ENCODE assay signal across 20 cellular contexts in the genomic region with DNA sequence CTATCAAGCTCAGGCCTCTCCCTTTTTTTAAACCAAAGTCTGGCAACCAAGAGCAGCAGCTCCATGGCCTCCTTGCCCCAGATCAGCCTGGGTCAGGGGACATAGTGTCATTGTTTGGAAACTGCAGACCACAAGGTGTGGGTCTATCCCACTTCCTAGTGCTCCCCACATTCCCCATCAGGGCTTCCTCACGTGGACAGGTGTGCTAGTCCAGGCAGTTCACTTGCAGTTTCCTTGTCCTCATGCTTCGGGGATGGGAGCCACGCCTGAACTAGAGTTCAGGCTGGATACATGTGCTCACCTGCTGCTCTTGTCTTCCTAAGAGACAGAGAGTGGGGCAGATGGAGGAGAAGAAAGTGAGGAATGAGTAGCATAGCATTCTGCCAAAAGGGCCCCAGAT. TPM values are rescaled to one million over a fixed set of nuclear protein-coding genes. Genes with fewer than 3 reads are reported as not detected.
A peak's percentile ranks its signal among the peaks of the same experiment; 100 is the strongest.
DNase-seq lines count a peak whose midpoint lies in the region; ATAC-seq and TF ChIP-seq lines count a peak whose summit lies in the region.
"Had no signal": no experiment of that assay in that cellular context is flagged by ENCODE, and none has a peak within 500 bp of the region (broad histone marks: within the 10 kb centered on the region; RNA-seq: fewer than 3 reads in every experiment).

No MANE protein-coding gene starts in this region.

- no peaks in the 10 kb centered on the region for H3K4me1 Mint-ChIP-seq in neural progenitor cell
- no peaks in the 10 kb centered on the region for H3K4me1 Mint-ChIP-seq in activated CD8-positive, alpha-beta T cell treated with anti-CD3 and anti-CD28 coated beads for 36 hours (ENCODE audit: low read depth)
- H3K4me1 Mint-ChIP-seq: CD4-positive, alpha-beta memory T cell; GM23338 had no signal

- H3K36me3 ChIP-seq in left lung, result peaks cover 0 to 16% of the 10 kb centered on the region in 2 donors
- no peaks in the 10 kb centered on the region for H3K36me3 ChIP-seq in neural progenitor cell
- H3K36me3 ChIP-seq: HAP-1 had no signal

- H3K4me3 ChIP-seq in left lung (no peak overlapping the region), neural progenitor cell (no peak overlapping the region)
- H3K4me3 ChIP-seq: GM23338, HAP-1 had no signal

- H3K9me3 ChIP-seq in left lung (no peaks in the 10 kb centered on the region), neural progenitor cell (ENCODE audit: low read depth) (no peaks in the 10 kb centered on the region)
- H3K9me3 ChIP-seq: HAP-1 had no signal

- ATAC-seq in esophagus mucosa (peak; percentile 33), left lung (peak; percentile 5), HG02973 (IDR thresholded peaks at IDR 0.05; ENCODE audit: unreplicated experiment) (no peak)
- ATAC-seq in activated CD8-positive, alpha-beta T cell treated with anti-CD3 and anti-CD28 coated beads for 36 hours, result no peak
- ATAC-seq: GM23338 had no signal

- H3K79me2 ChIP-seq in neural progenitor cell (ENCODE audit: low read depth), result no peaks in the 10 kb centered on the region

- H3K27me3 ChIP-seq in left lung, result no peaks in the 10 kb centered on the region
- H3K27me3 ChIP-seq in neural progenitor cell, result no peaks in the 10 kb centered on the region

- H3K27me3 Mint-ChIP-seq in neural progenitor cell (ENCODE audit: insufficient read depth, low read depth), result peaks cover 11% of the 10 kb centered on the region
- H3K27me3 Mint-ChIP-seq in activated CD8-positive, alpha-beta T cell treated with anti-CD3 and anti-CD28 coated beads for 36 hours, result no peaks in the 10 kb centered on the region

- H2AFZ ChIP-seq in neural progenitor cell (replicated peaks), result peak overlapping the region; percentile 34
- H2AFZ ChIP-seq: GM23338 had no signal

- intact Hi-C loops in left lung (cut with DNase I), result no loop called here
- intact Hi-C loops in activated CD8-positive, alpha-beta T cell treated with anti-CD3 and anti-CD28 coated beads for 36 hours (cut with micrococcal nuclease), result no loop called here

- DNase-seq in left lung, result no peak
- no peak for DNase-seq in neural progenitor cell (ENCODE audit: low spot score)
- DNase-seq in midbrain (lab: John Stamatoyannopoulos, UW), result no peak
- no peak for DNase-seq in activated effector memory CD4-positive, alpha-beta T cell treated with Interleukin-2 at 50 U/mL for 16 hours
- no peak for DNase-seq in activated CD8-positive, alpha-beta T cell treated with anti-CD3 and anti-CD28 coated beads for 36 hours
- DNase-seq: C1 segment of cervical spinal cord; Calu3; CD4-positive, alpha-beta memory T cell; COR-L47; DMS53; DMS79 treated with DMSO at 0.1 percent for 48 hours; GF-D8; HFFc6 had no signal

- no peak for TF ChIP-seq CTCF in left lung (IDR thresholded peaks at IDR 0.05)
- TF ChIP-seq CTCF in neural progenitor cell (IDR thresholded peaks at IDR 0.05), result no peak
- no peak for TF ChIP-seq CTCF in activated CD8-positive, alpha-beta T cell treated with anti-CD3 and anti-CD28 coated beads for 36 hours (IDR thresholded peaks at IDR 0.05)

- H3K27ac ChIP-seq in left lung (no peak overlapping the region), neural progenitor cell (no peak overlapping the region)

- H3K9ac ChIP-seq in neural progenitor cell, result no peak overlapping the region

- H3K9me3 Mint-ChIP-seq in neural progenitor cell, result no peaks in the 10 kb centered on the region
- H3K9me3 Mint-ChIP-seq in activated CD8-positive, alpha-beta T cell treated with anti-CD3 and anti-CD28 coated beads for 36 hours, result no peaks in the 10 kb centered on the region
- H3K9me3 Mint-ChIP-seq: GM23338, HFFc6 had no signal

- H4K20me1 ChIP-seq in neural progenitor cell (ENCODE audit: low read depth), result no peaks in the 10 kb centered on the region

- H3K36me3 Mint-ChIP-seq in neural progenitor cell, result no peaks in the 10 kb centered on the region
- H3K36me3 Mint-ChIP-seq in activated CD8-positive, alpha-beta T cell treated with anti-CD3 and anti-CD28 coated beads for 36 hours (ENCODE audit: low read depth), result no peaks in the 10 kb centered on the region
- H3K36me3 Mint-ChIP-seq: CD4-positive, alpha-beta memory T cell had no signal

- H3K4me1 ChIP-seq in left lung (no peaks in the 10 kb centered on the region), neural progenitor cell (no peaks in the 10 kb centered on the region)
- H3K4me1 ChIP-seq: HAP-1 had no signal

- H3F3A ChIP-seq in neural progenitor cell (ENCODE audit: low read depth), result no peaks in the 10 kb centered on the region

- CTCF ChIA-PET in activated CD8-positive, alpha-beta T cell treated with anti-CD3 and anti-CD28 coated beads for 36 hours (lab: Charles Lee), result no interaction called here

- H3K4me3 Mint-ChIP-seq in neural progenitor cell, result no peak overlapping the region
- no peak overlapping the region for H3K4me3 Mint-ChIP-seq in activated CD8-positive, alpha-beta T cell treated with anti-CD3 and anti-CD28 coated beads for 36 hours
- H3K4me3 Mint-ChIP-seq: CD4-positive, alpha-beta memory T cell; GM23338; HFFc6 had no signal

- H3K27ac Mint-ChIP-seq in neural progenitor cell, result no peak overlapping the region
- no peak overlapping the region for H3K27ac Mint-ChIP-seq in activated CD8-positive, alpha-beta T cell treated with anti-CD3 and anti-CD28 coated beads for 36 hours
- H3K27ac Mint-ChIP-seq: CD4-positive, alpha-beta memory T cell; GM23338; HFFc6 had no signal

- POLR2A ChIA-PET in activated CD8-positive, alpha-beta T cell treated with anti-CD3 and anti-CD28 coated beads for 36 hours (lab: Charles Lee), result no interaction called here

- no peak overlapping the region for H3K4me2 ChIP-seq in neural progenitor cell
- H3K4me2 ChIP-seq: GM23338 had no signal

RNA-seq across cellular contexts. Expression of a gene that starts 21.5 kb away (rescaled TPM):
- total RNA-seq in esophagus mucosa (4.9 TPM), left lung (1,000 to 10,000 TPM; 2,023 to 3,249 TPM), neural progenitor cell (ENCODE audit: low replicate concordance) (0.12 TPM in 1 of 2 replicates, not detected in the other)
- not detected for total RNA-seq in activated CD8-positive, alpha-beta T cell treated with anti-CD3 and anti-CD28 coated beads for 36 hours
- total RNA-seq: A172; CD4-positive, alpha-beta memory T cell; Daoy; H4; HFFc6 had no signal

Comparison
In these comparisons a context has a peak if more than half of its experiments do, and no peak if none do; other contexts are left out.
1. ATAC-seq: peak in esophagus mucosa (single experiment) and left lung (single experiment); none in HG02973 (single experiment) and activated CD8-positive, alpha-beta T cell treated with anti-CD3 and anti-CD28 coated beads for 36 hours (single experiment).
2. RNA of a gene that starts 21.5 kb away (total RNA-seq): 2,023 to 3,249 TPM in left lung; 4.9 TPM in esophagus mucosa (single experiment), 0.12 TPM in neural progenitor cell and not detected in activated CD8-positive, alpha-beta T cell treated with anti-CD3 and anti-CD28 coated beads for 36 hours; every median in the first group is over 100 times any median in the second.